ENCODE assay signal across 8 cellular contexts in the genomic region with DNA sequence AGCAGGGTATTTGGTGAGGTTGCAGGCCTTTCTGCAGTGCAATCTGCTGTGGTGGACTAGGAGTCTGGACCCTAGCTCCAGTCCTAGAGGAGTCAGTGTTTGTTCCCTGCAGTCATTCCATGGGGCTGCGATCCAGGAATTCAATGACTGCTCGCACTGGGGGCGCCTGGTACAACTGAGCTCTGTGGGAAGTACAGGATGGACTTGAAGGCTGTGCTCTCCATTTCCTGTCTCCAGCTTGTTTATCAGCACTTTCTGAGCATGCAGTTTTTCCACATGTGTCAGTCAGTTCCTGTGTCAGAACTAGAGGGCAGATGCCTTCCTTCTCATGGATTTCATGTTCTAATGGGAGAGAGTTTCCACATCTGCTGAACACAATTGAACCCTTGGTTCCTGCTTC. TPM values are rescaled to one million over a fixed set of nuclear protein-coding genes. Genes with fewer than 3 reads are reported as not detected.
A peak's percentile ranks its signal among the peaks of the same experiment; 100 is the strongest.
DNase-seq lines count a peak whose midpoint lies in the region; TF ChIP-seq lines count a peak whose summit lies in the region.

No MANE protein-coding gene starts in this region.

- no peak overlapping the region for H2BK15ac ChIP-seq in mesendoderm (replicated peaks; ENCODE audit: low read depth)

- peaks cover 6% of the 10 kb centered on the region for H3K36me3 Mint-ChIP-seq in type B pancreatic cell
- peaks cover 0 to 56% (median 13%) of the 10 kb centered on the region in 3 donors for H3K36me3 Mint-ChIP-seq in CD8-positive, alpha-beta memory T cell

- H3K9ac ChIP-seq in mesendoderm (ENCODE audit: low read length): no peak overlapping the region

- no peak overlapping the region for H3K18ac ChIP-seq in mesendoderm (ENCODE audit: low read length)

- H4K5ac ChIP-seq in mesendoderm (ENCODE audit: low read length): no peak overlapping the region

- H3K4me1 ChIP-seq in mesendoderm (ENCODE audit: control insufficient read depth, low read depth, low read length): no peaks in the 10 kb centered on the region
- H3K4me1 ChIP-seq in CD8-positive, alpha-beta memory T cell (ENCODE audit: insufficient read depth, low read length): no peaks in the 10 kb centered on the region

- WGBS in mesendoderm (ENCODE audit: extremely low coverage, insufficient coverage, low lambda C conversion rate): no CpG with 5 or more reads among the region's 3 CpGs

- H3K4me1 Mint-ChIP-seq in type B pancreatic cell (ENCODE audit: unreplicated experiment): peaks cover 21% of the 10 kb centered on the region
- peaks cover 0 to 9% (median 2%) of the 10 kb centered on the region in 3 donors for H3K4me1 Mint-ChIP-seq in CD8-positive, alpha-beta memory T cell

- H3K9me3 Mint-ChIP-seq in type B pancreatic cell: no peaks in the 10 kb centered on the region
- H3K9me3 Mint-ChIP-seq in CD8-positive, alpha-beta memory T cell: no peaks in the 10 kb centered on the region

- H3K4me3 Mint-ChIP-seq in type B pancreatic cell: no peak overlapping the region
- no peak overlapping the region for H3K4me3 Mint-ChIP-seq in CD8-positive, alpha-beta memory T cell

- no peaks in the 10 kb centered on the region for H3K27me3 Mint-ChIP-seq in type B pancreatic cell
- no peaks in the 10 kb centered on the region for H3K27me3 Mint-ChIP-seq in CD8-positive, alpha-beta memory T cell

- TF ChIP-seq CTCF in epithelial cell of proximal tubule (conservative IDR thresholded peaks at IDR 0.05; ENCODE audit: low read depth, low read length) (no peak), type B pancreatic cell (conservative IDR thresholded peaks at IDR 0.05) (no peak)

- no peaks in the 10 kb centered on the region for H3K27me3 ChIP-seq in mesendoderm (ENCODE audit: insufficient read depth, low read length, poor library complexity)
- no peaks in the 10 kb centered on the region for H3K27me3 ChIP-seq in CD8-positive, alpha-beta memory T cell (ENCODE audit: insufficient read depth, low read length, poor library complexity, severe bottlenecking)

- H3K27ac ChIP-seq in mesendoderm (ENCODE audit: low read depth, low read length): no peak overlapping the region
- H3K27ac ChIP-seq in CD8-positive, alpha-beta memory T cell (ENCODE audit: low read depth, low read length): no peak overlapping the region

- no peak overlapping the region for H2AK5ac ChIP-seq in mesendoderm (ENCODE audit: low read length)

- H3K23ac ChIP-seq in mesendoderm (ENCODE audit: low read length): no peak overlapping the region

- no peak overlapping the region for H4K8ac ChIP-seq in mesendoderm (ENCODE audit: low read depth, low read length)

- peak overlapping the region; percentile 53 for H3K56ac ChIP-seq in mesendoderm (ENCODE audit: low read length)

- H3K4me3 ChIP-seq in epithelial cell of proximal tubule (ENCODE audit: low read depth, low read length): no peak overlapping the region
- H3K4me3 ChIP-seq in mesendoderm (ENCODE audit: low read length): no peak overlapping the region
- H3K4me3 ChIP-seq in CD8-positive, alpha-beta memory T cell (ENCODE audit: low read length): no peak overlapping the region

- H3K79me1 ChIP-seq in mesendoderm (ENCODE audit: low read length): no peaks in the 10 kb centered on the region

- no peaks in the 10 kb centered on the region for H3K79me2 ChIP-seq in mesendoderm (ENCODE audit: control insufficient read depth, insufficient read depth, low read length)

- peak; percentile 46 for DNase-seq in activated CD8-positive, alpha-beta memory T cell treated with anti-CD3 and anti-CD28 coated beads, Interleukin-2, amount 50 U/mL, for 48 hours
- DNase-seq in activated CD8-positive, alpha-beta memory T cell treated with anti-CD3 and anti-CD28 coated beads, Interleukin-2, amount 50 U/mL, for 4 hours: no peak
- DNase-seq in epithelial cell of proximal tubule (ENCODE audit: low read depth) (peak; percentile 19), mesendoderm (peak; percentile 66), type B pancreatic cell (ENCODE audit: extremely low spot score, unreplicated experiment) (no peak), NCI-H1436 (lab: John Stamatoyannopoulos, UW) (no peak), NCI-H748 (lab: John Stamatoyannopoulos, UW; ENCODE audit: unreplicated experiment) (no peak)
- no peak for DNase-seq in CD8-positive, alpha-beta memory T cell

- no peak overlapping the region for H2BK5ac ChIP-seq in mesendoderm (ENCODE audit: low read length)

- H3K27ac Mint-ChIP-seq in type B pancreatic cell: peak overlapping the region; percentile 24
- H3K27ac Mint-ChIP-seq in CD8-positive, alpha-beta memory T cell: peak overlapping the region in 2 of 8 donors; percentile 20 to 40

- no peaks in the 10 kb centered on the region for H3K36me3 ChIP-seq in mesendoderm (ENCODE audit: control insufficient read depth, insufficient read depth, low read length)
- H3K36me3 ChIP-seq in CD8-positive, alpha-beta memory T cell (ENCODE audit: insufficient read depth, low read length): no peaks in the 10 kb centered on the region

- no peak overlapping the region for H3K4me2 ChIP-seq in mesendoderm (ENCODE audit: low read length)

- no peak overlapping the region for H3K4ac ChIP-seq in mesendoderm (ENCODE audit: low read depth, low read length)

- H2BK120ac ChIP-seq in mesendoderm (ENCODE audit: low read depth, low read length): no peak overlapping the region

- no peaks in the 10 kb centered on the region for H3K9me3 ChIP-seq in CD8-positive, alpha-beta memory T cell (ENCODE audit: low read length)

- POLR2A ChIA-PET in CD8-positive, alpha-beta memory T cell (lab: Charles Lee): interaction anchor here (0.7 kb wide), 1 partner anchor 37 kb away, joined by 3 read pairs; no protein-coding TSS in a partner anchor

- CTCF ChIA-PET in CD8-positive, alpha-beta memory T cell (lab: Charles Lee): no interaction called here

RNA-seq across cellular contexts. Expression of a gene that starts 46.7 kb away (rescaled TPM):
- 99.5 and 103 TPM in 2 replicates for total RNA-seq in epithelial cell of proximal tubule
- polyA plus RNA-seq in mesendoderm (2013, experiment 1 of 2): 316 TPM
- 310 TPM for polyA plus RNA-seq in mesendoderm (2013, experiment 2 of 2)
- 72.1 and 76.9 TPM in 2 replicates for total RNA-seq in type B pancreatic cell (ENCODE audit: low replicate concordance)
- total RNA-seq in CD8-positive, alpha-beta memory T cell: 10 to 100 TPM; 64.2 to 64.8 TPM
- polyA plus RNA-seq in CD8-positive, alpha-beta memory T cell: 91.2 TPM

RNA-seq across cellular contexts. Expression of a gene that starts 54.3 kb away (rescaled TPM):
- total RNA-seq in epithelial cell of proximal tubule: 10.1 and 12.4 TPM in 2 replicates
- 5.3 TPM for polyA plus RNA-seq in mesendoderm (2013, experiment 1 of 2)
- polyA plus RNA-seq in mesendoderm (2013, experiment 2 of 2): 5.1 TPM
- total RNA-seq in type B pancreatic cell (ENCODE audit: low replicate concordance): 12.4 and 15.1 TPM in 2 replicates
- 10 to 100 TPM; 24.8 to 27.2 TPM for total RNA-seq in CD8-positive, alpha-beta memory T cell
- 27.8 TPM for polyA plus RNA-seq in CD8-positive, alpha-beta memory T cell

Comparison
In these comparisons a context has a peak if more than half of its experiments do, and no peak if none do; other contexts are left out.
1. DNase-seq: peak in activated CD8-positive, alpha-beta memory T cell treated with anti-CD3 and anti-CD28 coated beads, Interleukin-2, amount 50 U/mL, for 48 hours (single experiment), epithelial cell of proximal tubule (single experiment) and mesendoderm (single experiment); none in activated CD8-positive, alpha-beta memory T cell treated with anti-CD3 and anti-CD28 coated beads, Interleukin-2, amount 50 U/mL, for 4 hours (single experiment), type B pancreatic cell (single experiment), NCI-H1436 (single experiment), CD8-positive, alpha-beta memory T cell (0 of 5) and NCI-H748 (single experiment).